ENCODE assay signal across 8 cellular contexts in the genomic region with DNA sequence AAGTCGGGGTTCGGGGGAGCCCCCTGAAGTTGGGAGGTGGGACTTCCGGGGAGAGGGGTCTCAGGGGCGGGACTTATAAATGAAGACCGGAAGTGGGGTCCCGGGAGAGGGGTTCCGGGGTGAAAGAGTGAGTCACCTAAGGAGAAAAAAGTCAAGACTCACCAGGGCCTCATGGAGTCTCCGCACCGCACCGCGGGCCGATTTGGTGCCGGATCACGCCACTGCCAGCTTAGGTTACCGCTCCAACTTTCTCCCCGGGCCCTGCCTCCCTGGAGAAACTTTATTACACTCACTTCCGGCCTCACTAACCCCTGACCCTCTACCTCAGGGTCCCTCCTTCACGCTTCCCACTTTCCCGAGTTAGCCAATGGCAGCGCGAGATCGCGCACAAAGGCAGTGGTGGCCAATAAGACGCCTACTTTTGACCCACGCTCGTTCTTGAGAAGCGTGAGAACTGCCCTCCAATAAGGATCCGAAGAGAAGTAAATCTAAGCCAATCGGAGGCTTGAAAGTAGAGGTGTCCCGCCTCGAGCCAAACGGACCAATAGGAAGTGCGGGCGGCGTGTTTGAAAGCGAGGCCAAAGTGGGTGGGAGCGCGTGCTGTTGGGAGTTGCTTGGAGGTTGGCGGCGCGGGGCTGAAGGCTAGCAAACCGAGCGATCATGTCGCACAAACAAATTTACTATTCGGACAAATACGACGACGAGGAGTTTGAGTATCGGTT. TPM values are rescaled to one million over a fixed set of nuclear protein-coding genes. Genes with fewer than 3 reads are reported as not detected.
DNase-seq lines count a peak whose midpoint lies in the region; ATAC-seq, FAIRE-seq and TF ChIP-seq lines count a peak whose summit lies in the region.

CKS1B (plus strand) TSS at position 596 of the 722 bp plus-strand sequence; CDS start at position 661, 65 bp downstream.

- H3K9me3 ChIP-seq in aorta (ENCODE audit: control insufficient read depth, low read length) = no peaks in the 10 kb centered on the region

- intact Hi-C loops in T-helper 2 cell treated with Interferon-gamma antibody and Interleukin-4, amounts not matched to agents 100 ng/mL and 5 ng/mL, for 36 hours (cut with micrococcal nuclease) = loop anchor here (1.0 to 10.0 kb wide), 8 partner anchors 9 to 416 kb away; partner anchors contain the start of genes ADAM15, FLAD1, KRTCAP2 and PMVK
- intact Hi-C loops in aorta (cut with DNase I) = loop anchor here in 1 of 2 donors (10.0 kb wide), 1 partner anchor 1179 kb away; no protein-coding TSS in a partner anchor

- H3K9ac ChIP-seq in rectal smooth muscle tissue (ENCODE audit: low read length) = peak within 1 kb of the TSS; percentile 92

- FAIRE-seq in GM18507 (lab: Jason Lieb, UNC) = peak; percentile 98

- H3K27ac ChIP-seq in rectal smooth muscle tissue (ENCODE audit: low read depth, low read length) (peak within 1 kb of the TSS; percentile 98), aorta (ENCODE audit: low read depth in 1 of 2, low read length in 2 of 2) (peak within 1 kb of the TSS; percentile 72 to 86)

- peak within 1 kb of the TSS; percentile 55 for H3K4me3 ChIP-seq in astrocyte of the cerebellum (ENCODE audit: low read depth, low read length)
- peak within 1 kb of the TSS; percentile 88 for H3K4me3 ChIP-seq in rectal smooth muscle tissue (ENCODE audit: low read length)
- peak within 1 kb of the TSS; percentile 81 to 89 for H3K4me3 ChIP-seq in aorta (ENCODE audit: low read length in 2 of 2)

- H3K4me1 ChIP-seq in rectal smooth muscle tissue (ENCODE audit: control insufficient read depth, insufficient read depth, low read length) (peaks cover 28% of the 10 kb centered on the region), aorta (ENCODE audit: control insufficient read depth in 1 of 2, insufficient read depth in 2 of 2, low read length in 2 of 2) (no peaks in the 10 kb centered on the region)

- 1% methylated on average over 49 of the region's 49 CpGs for WGBS in aorta, 2 donors

- DNase-seq in GM18507 (ENCODE audit: extremely low spot score, insufficient read length, low read depth) (peak; percentile 88), NCI-H187 treated with DMSO at 0.1 percent for 48 hours (lab: John Stamatoyannopoulos, UW) (peak; percentile 100), astrocyte of the cerebellum (ENCODE audit: low read depth) (peak; percentile 100), hepatic stellate cell (ENCODE audit: low spot score) (peak; percentile 98), aorta (peak; percentile 98)

- H3K27me3 ChIP-seq in rectal smooth muscle tissue (ENCODE audit: control insufficient read depth, insufficient read depth, low read length) = no peaks in the 10 kb centered on the region
- H3K27me3 ChIP-seq in aorta (ENCODE audit: control insufficient read depth in 1 of 2, insufficient read depth in 2 of 2, low read length in 1 of 2) = no peaks in the 10 kb centered on the region

- TF ChIP-seq CTCF in astrocyte of the cerebellum (IDR thresholded peaks at IDR 0.05; ENCODE audit: low read depth, low read length, missing control alignments) = no peak

- H3K36me3 ChIP-seq in rectal smooth muscle tissue (ENCODE audit: control insufficient read depth, insufficient read depth, low read length) (peaks cover 2% of the 10 kb centered on the region), aorta (ENCODE audit: control insufficient read depth in 1 of 2, insufficient read depth in 2 of 2, low read length in 1 of 2) (no peaks in the 10 kb centered on the region)

- in situ Hi-C loops in astrocyte of the cerebellum (cut with HindIII; ENCODE audit: low sequenced_read_pairs) = no loop called here

- ATAC-seq in HG02970 (IDR thresholded peaks at IDR 0.05; ENCODE audit: low FRiP score, unreplicated experiment) (peak; percentile 78), aorta (ENCODE audit: low FRiP score) (peak; percentile 92)

RNA-seq across cellular contexts. Expression of gene CKS1B, which starts in this region (rescaled TPM):
- 141 and 143 TPM in 2 replicates for total RNA-seq in T-helper 2 cell treated with Interferon-gamma antibody and Interleukin-4, amounts not matched to agents 100 ng/mL and 5 ng/mL, for 36 hours
- 10 to 100 TPM; 19.3 to 25.5 TPM for total RNA-seq in aorta
- 10 to 100 TPM; 38.9 to 58.9 TPM for polyA plus RNA-seq in aorta

Comparison
In these comparisons a context has a peak if more than half of its experiments do, and no peak if none do; other contexts are left out.
1. Peak in every context shown above with its lines: DNase-seq, ATAC-seq, H3K4me3 ChIP-seq and H3K27ac ChIP-seq.